Comparison of ENCODE assay signal across 1 cellular context in the genomic region with DNA sequence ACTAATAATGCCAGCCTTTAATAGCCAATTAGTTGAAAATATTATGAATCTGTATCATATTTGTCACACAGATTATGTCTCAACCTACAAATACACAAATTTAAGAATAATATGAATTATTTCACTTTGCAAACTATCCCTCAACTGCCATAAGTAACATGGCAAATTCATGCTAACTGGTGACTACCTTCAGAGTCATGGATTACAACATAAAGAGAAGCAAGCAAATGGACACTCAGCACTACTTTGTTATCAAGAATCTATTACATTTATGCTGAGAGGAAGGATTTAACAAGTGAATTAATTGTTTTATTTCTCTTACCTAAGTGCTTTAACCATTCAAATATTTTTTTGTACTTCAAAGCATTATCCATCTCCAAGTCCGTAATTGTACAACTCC.
TF ChIP-seq lines count a peak whose summit lies in the region.

No MANE protein-coding gene starts in this region.

TF ChIP-seq in HepG2, 621 proteins besides CTCF, POLR2A, EP300 and RAD21 (continued from another document):
- TF ChIP-seq, protein P1, sequence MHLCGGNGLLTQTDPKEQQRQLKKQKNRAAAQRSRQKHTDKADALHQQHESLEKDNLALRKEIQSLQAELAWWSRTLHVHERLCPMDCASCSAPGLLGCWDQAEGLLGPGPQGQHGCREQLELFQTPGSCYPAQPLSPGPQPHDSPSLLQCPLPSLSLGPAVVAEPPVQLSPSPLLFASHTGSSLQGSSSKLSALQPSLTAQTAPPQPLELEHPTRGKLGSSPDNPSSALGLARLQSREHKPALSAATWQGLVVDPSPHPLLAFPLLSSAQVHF (CRISPR knock-in tag; IDR thresholded peaks at IDR 0.05), result no peak
- TF ChIP-seq RARA (CRISPR knock-in tag; IDR thresholded peaks at IDR 0.05) (no peak), GPN1 (CRISPR knock-in tag; IDR thresholded peaks at IDR 0.05; ENCODE audit: borderline replicate concordance) (no peak), ZGPAT (CRISPR knock-in tag; IDR thresholded peaks at IDR 0.05) (no peak), KDM4B (CRISPR knock-in tag; IDR thresholded peaks at IDR 0.05) (no peak), ZNF703 (CRISPR knock-in tag; IDR thresholded peaks at IDR 0.05; ENCODE audit: borderline replicate concordance) (no peak), POGZ (CRISPR knock-in tag; IDR thresholded peaks at IDR 0.05) (no peak), ZNF550 (CRISPR knock-in tag; IDR thresholded peaks at IDR 0.05; ENCODE audit: borderline replicate concordance) (no peak), U2AF1 (optimal IDR thresholded peaks at IDR 0.05; ENCODE audit: low read depth, low read length) (no peak)
- TF ChIP-seq, protein P2, sequence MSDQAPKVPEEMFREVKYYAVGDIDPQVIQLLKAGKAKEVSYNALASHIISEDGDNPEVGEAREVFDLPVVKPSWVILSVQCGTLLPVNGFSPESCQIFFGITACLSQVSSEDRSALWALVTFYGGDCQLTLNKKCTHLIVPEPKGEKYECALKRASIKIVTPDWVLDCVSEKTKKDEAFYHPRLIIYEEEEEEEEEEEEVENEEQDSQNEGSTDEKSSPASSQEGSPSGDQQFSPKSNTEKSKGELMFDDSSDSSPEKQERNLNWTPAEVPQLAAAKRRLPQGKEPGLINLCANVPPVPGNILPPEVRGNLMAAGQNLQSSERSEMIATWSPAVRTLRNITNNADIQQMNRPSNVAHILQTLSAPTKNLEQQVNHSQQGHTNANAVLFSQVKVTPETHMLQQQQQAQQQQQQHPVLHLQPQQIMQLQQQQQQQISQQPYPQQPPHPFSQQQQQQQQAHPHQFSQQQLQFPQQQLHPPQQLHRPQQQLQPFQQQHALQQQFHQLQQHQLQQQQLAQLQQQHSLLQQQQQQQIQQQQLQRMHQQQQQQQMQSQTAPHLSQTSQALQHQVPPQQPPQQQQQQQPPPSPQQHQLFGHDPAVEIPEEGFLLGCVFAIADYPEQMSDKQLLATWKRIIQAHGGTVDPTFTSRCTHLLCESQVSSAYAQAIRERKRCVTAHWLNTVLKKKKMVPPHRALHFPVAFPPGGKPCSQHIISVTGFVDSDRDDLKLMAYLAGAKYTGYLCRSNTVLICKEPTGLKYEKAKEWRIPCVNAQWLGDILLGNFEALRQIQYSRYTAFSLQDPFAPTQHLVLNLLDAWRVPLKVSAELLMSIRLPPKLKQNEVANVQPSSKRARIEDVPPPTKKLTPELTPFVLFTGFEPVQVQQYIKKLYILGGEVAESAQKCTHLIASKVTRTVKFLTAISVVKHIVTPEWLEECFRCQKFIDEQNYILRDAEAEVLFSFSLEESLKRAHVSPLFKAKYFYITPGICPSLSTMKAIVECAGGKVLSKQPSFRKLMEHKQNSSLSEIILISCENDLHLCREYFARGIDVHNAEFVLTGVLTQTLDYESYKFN (CRISPR knock-in tag; conservative IDR thresholded peaks at IDR 0.05), result no peak
